In the genomic region with DNA sequence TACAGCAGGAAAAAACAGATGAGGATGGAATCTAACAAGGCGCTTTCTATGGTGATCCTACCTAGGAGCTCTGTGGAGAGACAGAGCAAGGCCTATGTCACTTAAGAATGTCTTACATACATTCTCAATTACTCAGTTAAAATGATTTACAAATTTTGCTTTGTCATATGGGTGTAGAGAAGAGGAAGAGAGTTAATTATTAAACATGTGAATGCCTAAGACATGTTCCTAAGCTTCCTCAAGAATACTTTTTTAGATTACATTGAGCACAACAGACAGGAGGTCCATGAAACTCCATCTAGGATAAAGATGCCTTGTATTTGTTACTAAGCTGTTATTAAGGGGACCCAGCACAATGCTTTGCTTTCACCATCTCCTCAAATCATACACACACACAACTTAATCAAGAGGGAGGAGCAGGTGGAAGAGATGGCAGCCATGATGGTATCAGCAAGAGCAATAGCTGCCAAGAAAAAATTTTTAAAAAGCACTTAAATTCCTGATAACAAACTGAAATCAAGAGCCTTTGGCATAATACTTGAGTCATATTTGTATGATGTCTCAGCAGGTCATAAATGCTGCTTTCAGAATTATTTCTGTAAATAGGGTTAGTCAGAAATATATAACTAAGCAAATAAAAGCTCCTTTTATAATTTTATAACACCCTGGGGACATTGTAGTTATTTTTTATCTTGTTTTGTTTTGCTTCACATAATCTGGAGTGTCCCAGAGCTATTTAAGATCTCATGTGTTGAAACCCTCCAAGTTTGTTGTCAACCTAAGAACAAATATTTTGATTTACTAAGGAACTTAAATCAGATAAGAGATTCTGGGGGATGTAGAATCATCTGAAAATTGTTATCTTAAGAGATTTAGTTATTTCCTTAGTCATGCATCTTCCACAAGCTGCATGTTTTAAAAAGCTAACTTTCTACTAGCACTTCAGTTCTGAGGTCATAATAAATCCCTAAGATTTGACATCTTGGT, we compare ENCODE assay signal across 14 cellular contexts.
A peak's percentile ranks its signal among the peaks of the same experiment; 100 is the strongest.
DNase-seq lines count a peak whose midpoint lies in the region; ATAC-seq and TF ChIP-seq lines count a peak whose summit lies in the region.
"Had no signal": no experiment of that assay in that cellular context is flagged by ENCODE, and none has a peak within 500 bp of the region (broad histone marks: within the 10 kb centered on the region; RNA-seq: fewer than 3 reads in every experiment).

No MANE protein-coding gene starts in this region.

- no peaks in the 10 kb centered on the region for H3K36me3 Mint-ChIP-seq in glutamatergic neuron (ENCODE audit: unreplicated experiment)
- H3K36me3 Mint-ChIP-seq: activated naive CD8-positive, alpha-beta T cell treated with anti-CD3 and anti-CD28 coated beads, Interleukin-2, amount 10 ng/mL, durations not matched to agents 7 days and 5 days had no signal

- TF ChIP-seq CTCF in AG09309 (IDR thresholded peaks at IDR 0.05; ENCODE audit: control insufficient read depth, insufficient read depth, low read depth, low read length, missing control alignments) = no peak
- no peak for TF ChIP-seq CTCF in colonic mucosa (IDR thresholded peaks at IDR 0.05)
- no peak for TF ChIP-seq CTCF in glutamatergic neuron (IDR thresholded peaks at IDR 0.05; ENCODE audit: partially characterized antibody, unreplicated experiment)

- H3K9ac ChIP-seq in colonic mucosa (ENCODE audit: low read depth in 2 of 2, low read length in 2 of 2) (no peak overlapping the region), mucosa of rectum (ENCODE audit: low read depth in 1 of 2, low read length in 2 of 2) (no peak overlapping the region)
- H3K9ac ChIP-seq: BLaER1 had no signal

- no peaks in the 10 kb centered on the region for H3K27me3 ChIP-seq in colonic mucosa
- no peaks in the 10 kb centered on the region for H3K27me3 ChIP-seq in mucosa of rectum (ENCODE audit: control insufficient read depth in 2 of 2, insufficient read depth in 2 of 2, low read length in 2 of 2)
- H3K27me3 ChIP-seq: BLaER1, esophagus muscularis mucosa, thyroid gland had no signal

- H3K27ac Mint-ChIP-seq in glutamatergic neuron (ENCODE audit: unreplicated experiment) = no peak overlapping the region
- H3K27ac Mint-ChIP-seq: activated naive CD8-positive, alpha-beta T cell treated with anti-CD3 and anti-CD28 coated beads, Interleukin-2, amount 10 ng/mL, durations not matched to agents 7 days and 5 days had no signal

- ATAC-seq in HG03175 (IDR thresholded peaks at IDR 0.05; ENCODE audit: unreplicated experiment) = no peak

- H3K9me3 Mint-ChIP-seq in glutamatergic neuron (ENCODE audit: unreplicated experiment) = peaks cover 1% of the 10 kb centered on the region
- H3K9me3 Mint-ChIP-seq: activated naive CD8-positive, alpha-beta T cell treated with anti-CD3 and anti-CD28 coated beads, Interleukin-2, amount 10 ng/mL, durations not matched to agents 7 days and 5 days had no signal

- H3K9me3 ChIP-seq in colonic mucosa (no peaks in the 10 kb centered on the region), mucosa of rectum (ENCODE audit: control insufficient read depth in 2 of 2, low read length in 2 of 2) (no peaks in the 10 kb centered on the region)
- H3K9me3 ChIP-seq: BLaER1, esophagus muscularis mucosa, thyroid gland had no signal

- H3K4me1 Mint-ChIP-seq in glutamatergic neuron (ENCODE audit: low read depth, unreplicated experiment) = no peaks in the 10 kb centered on the region

- peak overlapping the region; percentile 78 for H3K27ac ChIP-seq in colonic mucosa
- H3K27ac ChIP-seq in mucosa of rectum (ENCODE audit: low read depth in 2 of 2, low read length in 2 of 2) = peak overlapping the region; percentile 74 to 78
- H3K27ac ChIP-seq: BLaER1, coronary artery, esophagus muscularis mucosa, thyroid gland had no signal

- intact Hi-C loops in colonic mucosa (cut with DNase I) = no loop called here

- no peaks in the 10 kb centered on the region for H3K4me1 ChIP-seq in colonic mucosa
- H3K4me1 ChIP-seq in mucosa of rectum (ENCODE audit: control insufficient read depth in 2 of 2, insufficient read depth in 2 of 2, low read length in 2 of 2) = peaks cover 12 to 45% of the 10 kb centered on the region in 2 donors
- H3K4me1 ChIP-seq: esophagus muscularis mucosa had no signal

- H3K4me3 ChIP-seq in AG09309 (ENCODE audit: control insufficient read depth, low read depth, low read length) (no peak overlapping the region), colonic mucosa (no peak overlapping the region), mucosa of rectum (ENCODE audit: low read length in 2 of 2) (no peak overlapping the region)
- H3K4me3 ChIP-seq: BLaER1, coronary artery, esophagus muscularis mucosa, thyroid gland had no signal

- no peak overlapping the region for H3K4me3 Mint-ChIP-seq in glutamatergic neuron (ENCODE audit: unreplicated experiment)
- H3K4me3 Mint-ChIP-seq: activated naive CD8-positive, alpha-beta T cell treated with anti-CD3 and anti-CD28 coated beads, Interleukin-2, amount 10 ng/mL, durations not matched to agents 7 days and 5 days had no signal

- no peaks in the 10 kb centered on the region for H3K27me3 Mint-ChIP-seq in glutamatergic neuron (ENCODE audit: unreplicated experiment)

- H3K36me3 ChIP-seq in colonic mucosa = no peaks in the 10 kb centered on the region
- no peaks in the 10 kb centered on the region for H3K36me3 ChIP-seq in mucosa of rectum (ENCODE audit: control insufficient read depth in 2 of 2, insufficient read depth in 2 of 2, low read length in 2 of 2)
- H3K36me3 ChIP-seq: BLaER1, esophagus muscularis mucosa, thyroid gland had no signal

- DNase-seq in AG09309 (ENCODE audit: low read depth) = peak; percentile 34
- peak; percentile 83 for DNase-seq in LoVo (ENCODE audit: low spot score)
- no peak for DNase-seq in colonic mucosa
- no peak for DNase-seq in NCI-H748 (lab: John Stamatoyannopoulos, UW; ENCODE audit: unreplicated experiment)
- DNase-seq in glutamatergic neuron = no peak
- no peak for DNase-seq in SHP77 treated with DMSO at 0.1 percent for 48 hours (lab: John Stamatoyannopoulos, UW)
- DNase-seq: activated CD4-positive, alpha-beta T cell treated with anti-CD3 and anti-CD28 coated beads for 1 hour; activated naive CD8-positive, alpha-beta T cell treated with anti-CD3 and anti-CD28 coated beads, Interleukin-2, amount 10 ng/mL, durations not matched to agents 7 days and 5 days; thyroid gland had no signal

Comparison
In these comparisons a context has a peak if more than half of its experiments do, and no peak if none do; other contexts are left out.
1. DNase-seq: peak in AG09309 (single experiment) and LoVo (single experiment); none in colonic mucosa (single experiment), NCI-H748 (single experiment), glutamatergic neuron (single experiment) and SHP77 treated with DMSO at 0.1 percent for 48 hours (single experiment).